In genomic region chr2:134119672-134120159, GRCh38 we compare ENCODE assay signal across 8 cellular contexts.
DNase-seq lines count a peak whose midpoint lies in the region; ATAC-seq and TF ChIP-seq lines count a peak whose summit lies in the region.

No MANE protein-coding gene starts in this region.

- no peaks in the 10 kb centered on the region for H3K9me3 ChIP-seq in BE2C
- no peaks in the 10 kb centered on the region for H3K9me3 ChIP-seq in colonic mucosa

- TF ChIP-seq CTCF in BE2C (IDR thresholded peaks at IDR 0.05; ENCODE audit: low read depth, low read length) (no peak), colonic mucosa (IDR thresholded peaks at IDR 0.05) (no peak)

- DNase-seq in BE2C (peak; percentile 83), NCI-H510A treated with DMSO at 0.1 percent for 48 hours (lab: John Stamatoyannopoulos, UW) (peak; percentile 85), colonic mucosa (peak; percentile 94), left kidney (ENCODE audit: low read depth, low spot score) (peak; percentile 97)
- DNase-seq in activated CD4-positive, alpha-beta T cell treated with anti-CD3 and anti-CD28 coated beads for 4 hours = peak; percentile 81 to 82
- DNase-seq in stimulated activated CD4-positive, alpha-beta T cell treated with anti-CD3 and anti-CD28 coated beads, Interleukin-2, amount 100 ng/mL, for 24 hours = peak; percentile 83 to 86

- peaks cover 9% of the 10 kb centered on the region; the same call in 1 of the 2 replicates for H3K4me1 ChIP-seq in BE2C
- peaks cover 15% of the 10 kb centered on the region for H3K4me1 ChIP-seq in colonic mucosa

- H3K9ac ChIP-seq in colonic mucosa (ENCODE audit: low read depth in 2 of 2, low read length in 2 of 2) = peak overlapping the region; percentile 49 to 71

- peak; percentile 67 for ATAC-seq in HG03354 (IDR thresholded peaks at IDR 0.05; ENCODE audit: poor library complexity, severe bottlenecking, unreplicated experiment)

- peak overlapping the region; percentile 91 for H3K27ac ChIP-seq in colonic mucosa

- H3K4me3 ChIP-seq in BE2C (ENCODE audit: low read depth, low read length) = peak overlapping the region; percentile 70
- peak overlapping the region; percentile 95 for H3K4me3 ChIP-seq in colonic mucosa

- intact Hi-C loops in colonic mucosa (cut with DNase I) = loop anchor here (5.0 kb wide), 3 partner anchors 88 to 293 kb away; no protein-coding TSS in a partner anchor

- no peaks in the 10 kb centered on the region for H3K27me3 ChIP-seq in BE2C
- H3K27me3 ChIP-seq in colonic mucosa = no peaks in the 10 kb centered on the region

- no peaks in the 10 kb centered on the region for H3K36me3 ChIP-seq in BE2C
- no peaks in the 10 kb centered on the region for H3K36me3 ChIP-seq in colonic mucosa

- TF ChIP-seq POLR2A in GM19099 (IDR thresholded peaks at IDR 0.05; ENCODE audit: extremely low read depth, insufficient read length, low read depth) = peak; percentile 53

Comparison
In these comparisons a context has a peak if more than half of its experiments do, and no peak if none do; other contexts are left out.
1. Peak in every context shown above with its lines: DNase-seq, ATAC-seq, H3K4me3 ChIP-seq and H3K27ac ChIP-seq.